Comparison of ENCODE assay signal across 8 cellular contexts in the genomic region with DNA sequence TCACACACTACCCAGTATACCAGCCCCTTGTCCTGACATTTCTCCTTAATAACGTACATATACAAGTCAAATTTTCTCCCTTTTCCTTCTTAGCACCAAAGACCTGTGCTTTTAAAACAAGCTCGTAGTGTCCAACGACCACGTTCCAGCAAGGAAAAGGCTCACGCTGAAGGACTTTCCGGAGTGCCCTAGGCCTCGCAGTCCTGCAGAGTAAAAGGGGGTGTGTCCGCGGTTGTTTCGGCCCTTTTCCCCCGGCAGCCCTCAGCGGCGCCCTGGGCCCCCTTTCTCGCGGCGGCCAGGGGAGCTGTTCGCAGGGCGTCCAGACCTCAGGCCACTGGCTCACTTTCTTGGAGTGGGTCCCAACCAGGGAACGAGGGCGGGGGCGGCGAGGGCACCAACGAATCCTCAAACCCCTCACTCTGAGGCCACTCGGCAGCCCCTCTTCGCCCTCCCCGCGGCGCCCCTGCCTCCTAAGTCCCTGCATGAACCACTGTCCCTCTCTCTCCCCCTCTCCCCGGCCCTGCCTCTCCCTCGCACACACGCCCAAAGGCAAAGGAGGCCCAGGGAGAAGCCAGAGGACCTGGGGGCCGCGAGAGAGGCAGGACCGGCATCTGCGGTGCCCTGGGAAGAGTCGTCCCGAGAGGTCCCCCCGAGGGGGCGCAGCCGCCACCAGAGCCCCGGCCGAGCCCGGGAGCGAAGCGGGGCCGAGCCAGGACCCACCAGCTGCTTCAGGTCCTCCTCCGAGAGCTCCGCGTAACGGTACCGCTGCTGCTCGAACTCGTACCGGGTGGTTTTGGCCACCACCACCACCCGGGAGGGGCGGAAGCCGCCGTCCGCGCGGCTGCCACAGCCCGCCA. TPM values are rescaled to one million over a fixed set of nuclear protein-coding genes. Genes with fewer than 3 reads are reported as not detected.
DNase-seq lines count a peak whose midpoint lies in the region; ATAC-seq, FAIRE-seq and TF ChIP-seq lines count a peak whose summit lies in the region.

No MANE protein-coding gene starts in this region.

- no peaks in the 10 kb centered on the region for H3K36me3 ChIP-seq in keratinocyte (ENCODE audit: control insufficient read depth in 2 of 2, extremely low read depth in 1 of 2, insufficient read depth in 2 of 2, low read length in 2 of 2)

- no peak for TF ChIP-seq CTCF in WI38 (IDR thresholded peaks at IDR 0.05; ENCODE audit: low read depth, low read length)
- no peak for TF ChIP-seq CTCF in keratinocyte (optimal IDR thresholded peaks at IDR 0.05 in 1 of 3, IDR thresholded peaks at IDR 0.05 in 1 of 3, conservative IDR thresholded peaks at IDR 0.05 in 1 of 3; ENCODE audit: extremely low read depth in 1 of 3, insufficient read depth in 2 of 3, low read length in 3 of 3)

- peaks cover 18% of the 10 kb centered on the region for H3K4me1 ChIP-seq in keratinocyte (ENCODE audit: control insufficient read depth, extremely low read depth, insufficient read depth, low read length)

- FAIRE-seq in keratinocyte (lab: Jason Lieb, UNC), result no peak

- dilution Hi-C loops in keratinocyte (cut with MboI; ENCODE audit: extremely low pct_ligation_motif_present, low sequenced_read_pairs), result no loop called here

- H4K20me1 ChIP-seq in keratinocyte (ENCODE audit: control insufficient read depth, extremely low read depth, insufficient read depth, low read length), result no peaks in the 10 kb centered on the region

- ATAC-seq in HG02678 (IDR thresholded peaks at IDR 0.05; ENCODE audit: unreplicated experiment), result peak; percentile 17

- H3K79me2 ChIP-seq in keratinocyte (ENCODE audit: control insufficient read depth, insufficient read depth, low read length), result peaks cover 22% of the 10 kb centered on the region

- H3K9me3 ChIP-seq in keratinocyte (ENCODE audit: control insufficient read depth, low read depth, low read length), result no peaks in the 10 kb centered on the region

- H3K4me2 ChIP-seq in keratinocyte (ENCODE audit: control insufficient read depth, extremely low read depth, insufficient read depth, low read depth, low read length), result peak overlapping the region; percentile 95

- H3K27ac ChIP-seq in keratinocyte (ENCODE audit: control insufficient read depth, insufficient read depth, low read length), result peak overlapping the region; percentile 84

- H3K27me3 ChIP-seq in keratinocyte (ENCODE audit: control insufficient read depth, extremely low read depth, insufficient read depth, low read length), result peaks cover 3% of the 10 kb centered on the region

- DNase-seq in NCI-H1417 (lab: John Stamatoyannopoulos, UW) (peak; percentile 28 to 83 (median 78)), NCI-H1417 treated with DMSO at 0.1 percent for 48 hours (lab: John Stamatoyannopoulos, UW) (no peak), NCI-H1048 (lab: John Stamatoyannopoulos, UW) (peak; percentile 22), cerebellar cortex (ENCODE audit: low spot score) (peak; percentile 59), keratinocyte (ENCODE audit: low read depth, low spot score) (no peak)
- peak; percentile 11 to 28 for DNase-seq in stimulated activated CD4-positive, alpha-beta T cell treated with anti-CD3 and anti-CD28 coated beads, Interleukin-12 subunit alpha, Interleukin-12 subunit beta, amount 100 ng/mL, for 24 hours (ENCODE audit: low read depth in 2 of 2)

- no peaks in the 10 kb centered on the region for H3K9me1 ChIP-seq in keratinocyte (ENCODE audit: control insufficient read depth, extremely low read depth, insufficient read depth, low read length)

- peak overlapping the region; percentile 93 for H3K9ac ChIP-seq in keratinocyte (ENCODE audit: control insufficient read depth, extremely low read depth, insufficient read depth, low read length)

- H3K4me3 ChIP-seq in WI38 (ENCODE audit: low read depth, low read length) (peak overlapping the region; percentile 80), keratinocyte (ENCODE audit: control insufficient read depth in 2 of 3, extremely low read depth in 1 of 3, insufficient read depth in 2 of 3, low read depth in 1 of 3, low read length in 3 of 3) (peak overlapping the region; percentile 68 to 84 (median 78))

- peak overlapping the region; percentile 76 for H2AFZ ChIP-seq in keratinocyte (ENCODE audit: control insufficient read depth, low read length)

RNA-seq across cellular contexts. Expression of a gene that starts 0.7 kb away (rescaled TPM):
- polyA plus RNA-seq in keratinocyte, result 7.2 to 15.4 TPM (median 8.4 TPM) in 3 replicates
- 26.6 TPM for polyA plus RNA-seq in keratinocyte (2011; ENCODE audit: low read depth)
- 7.1 and 13.2 TPM in 2 replicates for polyA plus RNA-seq in keratinocyte (2011; cell fraction: cytosol; rRNA removed)
- polyA plus RNA-seq in keratinocyte (2011; cell fraction: nucleus; rRNA removed), result 6.8 and 13.4 TPM in 2 replicates
- polyA plus RNA-seq in keratinocyte (2012; ENCODE audit: low replicate concordance), result 10.2 and 10.5 TPM in 2 replicates
- 3.5 to 14.0 TPM (median 13.1 TPM) in 3 replicates for polyA minus RNA-seq in keratinocyte
- polyA minus RNA-seq in keratinocyte (2011; cell fraction: cytosol; rRNA and poly(A)+ RNA removed), result 17.5 TPM
- polyA minus RNA-seq in keratinocyte (2011; cell fraction: nucleus; rRNA and poly(A)+ RNA removed), result 3.1 and 14.8 TPM in 2 replicates

Comparison
In these comparisons a context has a peak if more than half of its experiments do, and no peak if none do; other contexts are left out.
1. DNase-seq: peak in NCI-H1417 (3 of 3), NCI-H1048 (single experiment), cerebellar cortex (single experiment) and stimulated activated CD4-positive, alpha-beta T cell treated with anti-CD3 and anti-CD28 coated beads, Interleukin-12 subunit alpha, Interleukin-12 subunit beta, amount 100 ng/mL, for 24 hours (2 of 2); none in NCI-H1417 treated with DMSO at 0.1 percent for 48 hours (single experiment) and keratinocyte (single experiment).